ENCODE assay signal across 1 cellular context in genomic region chr1:200161801-200162200, GRCh38.
TF ChIP-seq lines count a peak whose summit lies in the region.

No MANE protein-coding gene starts in this region.

TF ChIP-seq in K562, 482 proteins besides CTCF, POLR2A, EP300 and RAD21 (continued from another document):
- TF ChIP-seq THAP7 (CRISPR knock-in tag; IDR thresholded peaks at IDR 0.05) (no peak), FOS (IDR thresholded peaks at IDR 0.05; ENCODE audit: extremely low read depth, insufficient read length) (no peak)
